Comparison of ENCODE assay signal across 8 cellular contexts in the genomic region with DNA sequence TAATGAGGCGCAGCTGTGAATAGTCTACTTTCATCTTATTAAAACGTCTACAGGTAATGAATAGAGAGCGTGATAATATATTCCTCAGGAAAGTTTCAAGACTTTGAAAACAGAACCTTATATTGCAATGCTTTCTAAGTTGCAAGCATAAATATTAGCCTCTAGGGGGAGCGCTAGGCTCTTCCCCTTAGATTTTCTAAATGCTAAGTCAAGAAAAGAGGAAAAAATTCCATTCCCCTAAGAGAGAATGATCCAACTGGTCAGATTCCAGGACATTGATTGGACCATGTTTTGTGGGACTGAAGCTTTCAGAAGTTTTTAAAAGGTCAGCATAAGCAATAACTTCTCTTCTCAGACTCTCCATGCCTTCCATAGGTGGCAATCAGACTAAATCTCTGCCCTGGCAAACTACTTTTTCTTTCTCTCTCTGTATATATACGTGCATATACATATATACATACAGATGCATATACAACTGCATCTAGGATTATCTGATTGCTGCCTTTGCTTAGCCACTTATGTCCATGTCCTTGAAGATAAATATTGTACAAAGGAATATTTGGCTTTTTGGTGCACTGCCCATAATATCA.
A peak's percentile ranks its signal among the peaks of the same experiment; 100 is the strongest.
DNase-seq lines count a peak whose midpoint lies in the region; ATAC-seq and TF ChIP-seq lines count a peak whose summit lies in the region.

No MANE protein-coding gene starts in this region.

- no peak for DNase-seq in activated naive CD4-positive, alpha-beta T cell treated with Interleukin-2 at 50 U/mL for 16 hours
- no peak for DNase-seq in central memory CD8-positive, alpha-beta T cell (ENCODE audit: low spot score in 2 of 2)
- no peak for DNase-seq in aorta
- no peak for DNase-seq in hypothalamus (lab: John Stamatoyannopoulos, UW)

- H3K9me3 Mint-ChIP-seq in activated naive CD4-positive, alpha-beta T cell treated with anti-CD3 and anti-CD28 coated beads, Interleukin-2, amount 50 U/mL, for 24 hours, result no peaks in the 10 kb centered on the region
- H3K9me3 Mint-ChIP-seq in central memory CD8-positive, alpha-beta T cell, result no peaks in the 10 kb centered on the region

- peaks cover 5% of the 10 kb centered on the region for H3K36me3 Mint-ChIP-seq in activated naive CD4-positive, alpha-beta T cell treated with anti-CD3 and anti-CD28 coated beads, Interleukin-2, amount 50 U/mL, for 24 hours
- H3K36me3 Mint-ChIP-seq in central memory CD8-positive, alpha-beta T cell (ENCODE audit: insufficient read depth), result peaks cover 6% of the 10 kb centered on the region

- H3K9me2 ChIP-seq in OCI-LY1 (ENCODE audit: low read depth, low read length), result no peaks in the 10 kb centered on the region

- peaks cover 98% of the 10 kb centered on the region for H3K4me1 Mint-ChIP-seq in activated naive CD4-positive, alpha-beta T cell treated with anti-CD3 and anti-CD28 coated beads, Interleukin-2, amount 50 U/mL, for 24 hours
- peaks cover 89% of the 10 kb centered on the region for H3K4me1 Mint-ChIP-seq in central memory CD8-positive, alpha-beta T cell

- H3K79me2 ChIP-seq in OCI-LY1 (ENCODE audit: insufficient read depth, low read length), result no peaks in the 10 kb centered on the region

- H3K36me3 ChIP-seq in OCI-LY1 (ENCODE audit: insufficient read depth, low read length), result no peaks in the 10 kb centered on the region
- no peaks in the 10 kb centered on the region for H3K36me3 ChIP-seq in liver (ENCODE audit: control insufficient read depth in 4 of 4, insufficient read depth in 3 of 4, low read depth in 1 of 4, low read length in 3 of 4)
- H3K36me3 ChIP-seq in aorta (ENCODE audit: control insufficient read depth in 1 of 2, insufficient read depth in 2 of 2, low read length in 1 of 2), result no peaks in the 10 kb centered on the region

- no peaks in the 10 kb centered on the region for H3F3A ChIP-seq in OCI-LY1 (ENCODE audit: insufficient read depth, low read length)

- H3K9ac ChIP-seq in OCI-LY1 (ENCODE audit: low read length), result no peak overlapping the region
- no peak overlapping the region for H3K9ac ChIP-seq in liver (ENCODE audit: low read depth in 1 of 2, low read length in 2 of 2)

- peak; percentile 89 to 92 for TF ChIP-seq RAD21 in liver (IDR thresholded peaks at IDR 0.05)

- intact Hi-C loops in aorta (cut with DNase I), result loop anchor here (5.0 to 10.0 kb wide), 6 partner anchors 212 to 494 kb away; partner anchors contain the start of gene INPP4B (in 1 of the 2)

- no peak overlapping the region for H3K4me2 ChIP-seq in OCI-LY1 (ENCODE audit: low read length)

- H3K27me3 Mint-ChIP-seq in activated naive CD4-positive, alpha-beta T cell treated with anti-CD3 and anti-CD28 coated beads, Interleukin-2, amount 50 U/mL, for 24 hours, result no peaks in the 10 kb centered on the region
- H3K27me3 Mint-ChIP-seq in central memory CD8-positive, alpha-beta T cell, result no peaks in the 10 kb centered on the region

- 17% methylated on average over 5 of the region's 5 CpGs for whole genome bisulfite sequencing in liver
- 16 to 17% methylated on average over 5 of the region's 5 CpGs for WGBS in aorta, 2 donors

- peak overlapping the region; percentile 74 for H3K4me3 Mint-ChIP-seq in activated naive CD4-positive, alpha-beta T cell treated with anti-CD3 and anti-CD28 coated beads, Interleukin-2, amount 50 U/mL, for 24 hours
- no peak overlapping the region for H3K4me3 Mint-ChIP-seq in central memory CD8-positive, alpha-beta T cell

- H4K20me1 ChIP-seq in OCI-LY1 (ENCODE audit: insufficient read depth, low read length), result no peaks in the 10 kb centered on the region

- peak overlapping the region; percentile 98 for H3K27ac Mint-ChIP-seq in activated naive CD4-positive, alpha-beta T cell treated with anti-CD3 and anti-CD28 coated beads, Interleukin-2, amount 50 U/mL, for 24 hours
- peak overlapping the region; percentile 95 for H3K27ac Mint-ChIP-seq in central memory CD8-positive, alpha-beta T cell (ENCODE audit: low read depth)

- TF ChIP-seq CTCF in OCI-LY1 (IDR thresholded peaks at IDR 0.05; ENCODE audit: low read length) (peak; percentile 80), liver (IDR thresholded peaks at IDR 0.05; ENCODE audit: low read depth, low read length, missing input control) (peak; percentile 78)

- no peak overlapping the region for H3K4me3 ChIP-seq in OCI-LY1 (ENCODE audit: low read depth, low read length, poor library complexity, severe bottlenecking)
- H3K4me3 ChIP-seq in liver (ENCODE audit: low read depth in 1 of 3, low read length in 3 of 3), result no peak overlapping the region
- H3K4me3 ChIP-seq in aorta (ENCODE audit: low read length in 2 of 2), result no peak overlapping the region

- no peak overlapping the region for H3K27ac ChIP-seq in OCI-LY1 (ENCODE audit: low read depth, low read length, poor library complexity, severe bottlenecking)
- H3K27ac ChIP-seq in liver (ENCODE audit: low read depth in 1 of 2, low read length in 2 of 2), result no peak overlapping the region
- H3K27ac ChIP-seq in aorta (ENCODE audit: low read depth in 1 of 2, low read length in 2 of 2), result no peak overlapping the region

- H3K4me1 ChIP-seq in OCI-LY1 (ENCODE audit: insufficient read depth, low read length, severe bottlenecking), result no peaks in the 10 kb centered on the region
- peaks cover 0 to 3% (median 0%) of the 10 kb centered on the region in 4 donors for H3K4me1 ChIP-seq in liver (ENCODE audit: control insufficient read depth in 4 of 4, insufficient read depth in 4 of 4, low read length in 3 of 4)
- peaks cover 6 to 10% of the 10 kb centered on the region in 2 donors for H3K4me1 ChIP-seq in aorta (ENCODE audit: control insufficient read depth in 1 of 2, insufficient read depth in 2 of 2, low read length in 2 of 2)

- ATAC-seq in HG03103 (IDR thresholded peaks at IDR 0.05; ENCODE audit: low read depth, unreplicated experiment) (peak; percentile 44), aorta (ENCODE audit: low FRiP score) (peak; percentile 83)
- no peak for ATAC-seq in central memory CD8-positive, alpha-beta T cell (replicated peaks; ENCODE audit: extremely low read depth, poor library complexity, severe bottlenecking)

- no peaks in the 10 kb centered on the region for H3K9me3 ChIP-seq in OCI-LY1 (ENCODE audit: low read length)
- H3K9me3 ChIP-seq in liver (ENCODE audit: control insufficient read depth in 4 of 4, low read length in 3 of 4), result no peaks in the 10 kb centered on the region
- H3K9me3 ChIP-seq in aorta (ENCODE audit: control insufficient read depth, low read length), result no peaks in the 10 kb centered on the region

- no peak overlapping the region for H2AFZ ChIP-seq in OCI-LY1 (ENCODE audit: low read length)

- H3K27me3 ChIP-seq in OCI-LY1 (ENCODE audit: insufficient read depth, low read length), result no peaks in the 10 kb centered on the region; the same call in 1 of the 2 replicates
- H3K27me3 ChIP-seq in liver (ENCODE audit: control insufficient read depth in 4 of 4, insufficient read depth in 4 of 4, low read length in 3 of 4), result no peaks in the 10 kb centered on the region
- no peaks in the 10 kb centered on the region for H3K27me3 ChIP-seq in aorta (ENCODE audit: control insufficient read depth in 1 of 2, insufficient read depth in 2 of 2, low read length in 1 of 2)

TF ChIP-seq in liver, 16 proteins besides CTCF, POLR2A, EP300 and RAD21 (continues in another document):
- TF ChIP-seq SP1 (IDR thresholded peaks at IDR 0.05), result no peak
- no peak for TF ChIP-seq YY1 (IDR thresholded peaks at IDR 0.05)
- no peak for TF ChIP-seq FOXA1 (IDR thresholded peaks at IDR 0.05)
- TF ChIP-seq MAX (IDR thresholded peaks at IDR 0.05), result no peak
- TF ChIP-seq FOXA2 (IDR thresholded peaks at IDR 0.05), result no peak
- TF ChIP-seq, protein P1, sequence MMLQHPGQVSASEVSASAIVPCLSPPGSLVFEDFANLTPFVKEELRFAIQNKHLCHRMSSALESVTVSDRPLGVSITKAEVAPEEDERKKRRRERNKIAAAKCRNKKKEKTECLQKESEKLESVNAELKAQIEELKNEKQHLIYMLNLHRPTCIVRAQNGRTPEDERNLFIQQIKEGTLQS (IDR thresholded peaks at IDR 0.05), result no peak
- no peak for TF ChIP-seq NR2F2 (IDR thresholded peaks at IDR 0.05)
- no peak for TF ChIP-seq ZBTB33 (IDR thresholded peaks at IDR 0.05)
